Comparison of ENCODE assay signal across 8 cellular contexts in genomic region chr7:130732980-130733865, GRCh38. TPM values are rescaled to one million over a fixed set of nuclear protein-coding genes. Genes with fewer than 3 reads are reported as not detected.
A peak's percentile ranks its signal among the peaks of the same experiment; 100 is the strongest.
DNase-seq lines count a peak whose midpoint lies in the region; ATAC-seq and TF ChIP-seq lines count a peak whose summit lies in the region.

No MANE protein-coding gene starts in this region.

- peaks cover 4% of the 10 kb centered on the region for H3K36me3 Mint-ChIP-seq in activated CD4-positive, alpha-beta memory T cell treated with anti-CD3 and anti-CD28 coated beads, Interleukin-2, amount 10 ng/mL, durations not matched to agents 7 days and 5 days (ENCODE audit: low read depth)

- H3K4me3 ChIP-seq in KMS-11 (IDR thresholded peaks at IDR 0.05; ENCODE audit: insufficient read depth, low read depth, low read length): no peak overlapping the region
- peak overlapping the region; percentile 43 for H3K4me3 ChIP-seq in rectal smooth muscle tissue (ENCODE audit: low read length)

- H3K9ac ChIP-seq in KMS-11: no peak overlapping the region
- no peak overlapping the region for H3K9ac ChIP-seq in rectal smooth muscle tissue (ENCODE audit: low read length)

- no peak overlapping the region for H3K27ac ChIP-seq in KMS-11
- H3K27ac ChIP-seq in rectal smooth muscle tissue (ENCODE audit: low read depth, low read length): no peak overlapping the region

- no peak for TF ChIP-seq CTCF in KMS-11 (conservative IDR thresholded peaks at IDR 0.05; ENCODE audit: low read depth, low read length)

- H3K4me1 Mint-ChIP-seq in activated CD4-positive, alpha-beta memory T cell treated with anti-CD3 and anti-CD28 coated beads, Interleukin-2, amount 10 ng/mL, durations not matched to agents 7 days and 5 days: peaks cover 12% of the 10 kb centered on the region

- H3K27me3 ChIP-seq in KMS-11 (ENCODE audit: insufficient read depth, low read depth) (no peaks in the 10 kb centered on the region), rectal smooth muscle tissue (ENCODE audit: control insufficient read depth, insufficient read depth, low read length) (peaks cover 8% of the 10 kb centered on the region)

- no peaks in the 10 kb centered on the region for H3K79me2 ChIP-seq in KMS-11 (ENCODE audit: insufficient read depth, low read depth)

- DNase-seq in GM03348 (ENCODE audit: low spot score): peak; percentile 8
- no peak for DNase-seq in activated CD4-positive, alpha-beta memory T cell treated with anti-CD3 and anti-CD28 coated beads, Interleukin-2, amount 10 ng/mL, durations not matched to agents 7 days and 5 days
- DNase-seq in germinal center (ENCODE audit: low spot score): peak; percentile 47
- DNase-seq in stimulated activated naive CD4-positive, alpha-beta T cell treated with Interleukin-2 at 50 U/mL for 16 hours (lab: John Stamatoyannopoulos, UW): no peak
- no peak for DNase-seq in dedifferentiated amniotic fluid mesenchymal stem cell (ENCODE audit: extremely low spot score)

- peaks cover 2% of the 10 kb centered on the region for H3K9me3 Mint-ChIP-seq in activated CD4-positive, alpha-beta memory T cell treated with anti-CD3 and anti-CD28 coated beads, Interleukin-2, amount 10 ng/mL, durations not matched to agents 7 days and 5 days

- H3K27ac Mint-ChIP-seq in activated CD4-positive, alpha-beta memory T cell treated with anti-CD3 and anti-CD28 coated beads, Interleukin-2, amount 10 ng/mL, durations not matched to agents 7 days and 5 days: no peak overlapping the region

- POLR2A ChIA-PET in activated CD4-positive, alpha-beta memory T cell treated with anti-CD3 and anti-CD28 coated beads, Interleukin-2, amount 10 ng/mL, durations not matched to agents 7 days and 5 days (lab: Charles Lee): no interaction called here

- peak overlapping the region; percentile 56 for H3K4me3 Mint-ChIP-seq in activated CD4-positive, alpha-beta memory T cell treated with anti-CD3 and anti-CD28 coated beads, Interleukin-2, amount 10 ng/mL, durations not matched to agents 7 days and 5 days

- no peak for ATAC-seq in HG03139 (IDR thresholded peaks at IDR 0.05; ENCODE audit: unreplicated experiment)

- peak overlapping the region; percentile 23; the same call in 1 of the 2 replicates for H3K4me2 ChIP-seq in KMS-11

- CTCF ChIA-PET in activated CD4-positive, alpha-beta memory T cell treated with anti-CD3 and anti-CD28 coated beads, Interleukin-2, amount 10 ng/mL, durations not matched to agents 7 days and 5 days (lab: Charles Lee): interaction anchor here (0.6 kb wide), 1 partner anchor 110 kb away, joined by 3 read pairs; no protein-coding TSS in a partner anchor

- peak overlapping the region; percentile 18; the same call in 1 of the 2 replicates for H2AFZ ChIP-seq in KMS-11 (ENCODE audit: low read depth)

- peaks cover 70% of the 10 kb centered on the region for H3K27me3 Mint-ChIP-seq in activated CD4-positive, alpha-beta memory T cell treated with anti-CD3 and anti-CD28 coated beads, Interleukin-2, amount 10 ng/mL, durations not matched to agents 7 days and 5 days

- no peaks in the 10 kb centered on the region for H3K4me1 ChIP-seq in KMS-11 (ENCODE audit: low read depth, poor library complexity, severe bottlenecking)
- no peaks in the 10 kb centered on the region for H3K4me1 ChIP-seq in rectal smooth muscle tissue (ENCODE audit: control insufficient read depth, insufficient read depth, low read length)

- H3K36me3 ChIP-seq in KMS-11 (ENCODE audit: insufficient read depth) (no peaks in the 10 kb centered on the region), rectal smooth muscle tissue (ENCODE audit: control insufficient read depth, insufficient read depth, low read length) (no peaks in the 10 kb centered on the region)

- H4K20me1 ChIP-seq in KMS-11 (ENCODE audit: insufficient read depth): no peaks in the 10 kb centered on the region

RNA-seq across cellular contexts. Expression of gene KLF14, which starts 0.8 kb away (rescaled TPM):
- not detected for total RNA-seq in activated CD4-positive, alpha-beta memory T cell treated with anti-CD3 and anti-CD28 coated beads, Interleukin-2, amount 10 ng/mL, durations not matched to agents 7 days and 5 days

RNA-seq across cellular contexts. Expression of gene TSGA13, which starts 46.9 kb away (rescaled TPM):
- not detected for total RNA-seq in activated CD4-positive, alpha-beta memory T cell treated with anti-CD3 and anti-CD28 coated beads, Interleukin-2, amount 10 ng/mL, durations not matched to agents 7 days and 5 days

Comparison
In these comparisons a context has a peak if more than half of its experiments do, and no peak if none do; other contexts are left out.
1. DNase-seq: peak in GM03348 (single experiment) and germinal center (single experiment); none in activated CD4-positive, alpha-beta memory T cell treated with anti-CD3 and anti-CD28 coated beads, Interleukin-2, amount 10 ng/mL, durations not matched to agents 7 days and 5 days (single experiment), stimulated activated naive CD4-positive, alpha-beta T cell treated with Interleukin-2 at 50 U/mL for 16 hours (single experiment) and dedifferentiated amniotic fluid mesenchymal stem cell (single experiment).